In the genomic region with DNA sequence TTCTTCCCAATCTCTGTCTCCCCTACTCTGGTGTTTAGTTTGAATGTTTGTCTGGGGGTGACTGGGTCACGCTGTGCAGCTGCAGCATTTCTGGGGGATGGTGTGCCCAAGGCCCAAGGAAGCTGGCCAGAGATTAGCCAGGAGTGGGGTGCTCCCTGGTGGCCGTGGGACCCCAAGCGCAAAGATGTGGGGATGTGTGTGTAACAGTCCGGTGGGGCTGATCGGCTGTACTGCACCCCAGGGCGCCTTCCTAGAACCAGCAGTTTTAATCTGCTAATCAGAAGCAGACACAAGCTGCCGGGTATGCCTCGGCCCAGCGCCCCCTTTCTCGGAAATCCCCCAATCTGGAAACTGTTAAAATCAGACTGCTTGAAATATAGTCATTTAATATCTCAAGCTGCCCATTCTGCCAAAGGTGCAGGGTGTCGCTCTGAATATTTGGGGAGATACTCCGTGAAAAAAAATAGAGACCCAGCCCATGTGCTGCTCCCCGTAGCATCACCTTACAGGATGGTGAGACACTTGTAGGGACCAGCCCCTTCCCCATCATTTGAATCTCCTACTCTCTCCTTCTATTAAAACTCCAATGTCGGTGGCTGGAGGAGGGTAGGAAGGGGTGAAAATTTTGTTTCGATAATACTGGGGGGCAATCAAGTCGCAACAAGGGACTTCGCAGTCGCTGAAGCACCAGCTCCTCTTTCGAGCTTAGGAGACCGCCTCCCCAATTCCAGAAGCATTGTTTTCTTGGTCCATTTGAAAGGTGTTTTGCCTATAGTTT, we compare ENCODE assay signal across 17 cellular contexts. TPM values are rescaled to one million over a fixed set of nuclear protein-coding genes. Genes with fewer than 3 reads are reported as not detected.
DNase-seq lines count a peak whose midpoint lies in the region; ATAC-seq, FAIRE-seq and TF ChIP-seq lines count a peak whose summit lies in the region.
"Had no signal": no experiment of that assay in that cellular context is flagged by ENCODE, and none has a peak within 500 bp of the region (broad histone marks: within the 10 kb centered on the region; RNA-seq: fewer than 3 reads in every experiment).

No MANE protein-coding gene starts in this region.

- intact Hi-C loops in kidney (cut with DNase I) = loop anchor here (5.0 kb wide), 1 partner anchor 198 kb away; no protein-coding TSS in a partner anchor

- H3K9me3 ChIP-seq in Peyer's patch (no peaks in the 10 kb centered on the region), kidney (ENCODE audit: control insufficient read depth in 1 of 2, low read length in 2 of 2) (no peaks in the 10 kb centered on the region)

- H3K27ac ChIP-seq in Peyer's patch = peak overlapping the region in 3 of 4 donors; percentile 63 to 83 (median 71)
- peak overlapping the region; percentile 49 to 71 for H3K27ac ChIP-seq in kidney (ENCODE audit: low read depth in 2 of 2, low read length in 2 of 2)
- H3K27ac ChIP-seq: BLaER1 treated with 17β-estradiol and CSF1 and Interleukin-3, amounts not matched to agents 10 nM and 100 nM had no signal

- H3K9ac ChIP-seq in kidney (ENCODE audit: low read length in 2 of 2) = peak overlapping the region in 1 of 2 donors; percentile 51
- H3K9ac ChIP-seq: BLaER1 treated with 17β-estradiol and CSF1 and Interleukin-3, amounts not matched to agents 10 nM and 100 nM had no signal

- FAIRE-seq in kidney (lab: Jason Lieb, UNC) = no peak
- FAIRE-seq: urothelium cell line had no signal

- H3K4me1 ChIP-seq in Peyer's patch (peaks cover 0 to 31% (median 4%) of the 10 kb centered on the region in 4 donors), kidney (ENCODE audit: control insufficient read depth in 1 of 2, insufficient read depth in 1 of 2, low read depth in 1 of 2, low read length in 2 of 2) (peaks cover 11 to 25% of the 10 kb centered on the region in 2 donors)

- H3K27me3 ChIP-seq in Peyer's patch = peaks cover 0 to 40% of the 10 kb centered on the region in 2 donors

- no peaks in the 10 kb centered on the region for H3K36me3 ChIP-seq in Peyer's patch
- no peaks in the 10 kb centered on the region for H3K36me3 ChIP-seq in kidney (ENCODE audit: control insufficient read depth in 1 of 2, insufficient read depth in 2 of 2, low read length in 2 of 2)
- H3K36me3 ChIP-seq: BLaER1 treated with 17β-estradiol and CSF1 and Interleukin-3, amounts not matched to agents 10 nM and 100 nM had no signal

- in situ Hi-C loops in ACHN (cut with HindIII; ENCODE audit: low pct_ligation_motif_present, low pct_unique_long_range_greater_than_20kb, low sequenced_read_pairs) = no loop called here
- in situ Hi-C loops in GM13976 (cut with MboI; ENCODE audit: low sequenced_read_pairs, unreplicated experiment) = no loop called here

- DNase-seq in ACHN (peak; percentile 32), GM13976 (ENCODE audit: low spot score) (no peak), Peyer's patch (no peak), kidney (peak; percentile 62), erythroblast (lab: John Stamatoyannopoulos, UW) (no peak), NCI-H526 (lab: John Stamatoyannopoulos, UW) (no peak), NCI-H446 treated with DMSO at 0.1 percent for 48 hours (lab: John Stamatoyannopoulos, UW) (no peak)
- DNase-seq: activated CD4-positive, CD25-positive, alpha-beta regulatory T cell treated with anti-CD3 and anti-CD28 coated beads, Interleukin-2, amount 50 U/mL, for 72 hours; activated T-cell treated with anti-CD3 and anti-CD28 coated beads, Interleukin-2, amount 50 U/mL, for 24 hours had no signal

- ATAC-seq in GM18870 (IDR thresholded peaks at IDR 0.05; ENCODE audit: unreplicated experiment) = no peak

- H3K4me3 ChIP-seq in Peyer's patch (peak overlapping the region in 1 of 4 donors; percentile 49), kidney (ENCODE audit: low read length in 2 of 2) (peak overlapping the region in 1 of 2 donors; percentile 39)
- H3K4me3 ChIP-seq: BLaER1 treated with 17β-estradiol and CSF1 and Interleukin-3, amounts not matched to agents 10 nM and 100 nM had no signal

- TF ChIP-seq POLR2A in Peyer's patch (IDR thresholded peaks at IDR 0.05) (no peak), erythroblast (IDR thresholded peaks at IDR 0.05; ENCODE audit: low read length) (no peak)

- TF ChIP-seq CTCF in GM13976 (IDR thresholded peaks at IDR 0.05; ENCODE audit: borderline replicate concordance, control extremely low read depth, extremely low read depth, insufficient read depth, missing control alignments) (peak; percentile 23), Peyer's patch (IDR thresholded peaks at IDR 0.05) (no peak), kidney (IDR thresholded peaks at IDR 0.05; ENCODE audit: borderline replicate concordance, extremely low read depth, insufficient read depth) (no peak)

RNA-seq across cellular contexts. Expression of a gene that starts 4.3 kb away (rescaled TPM):
- total RNA-seq in Peyer's patch (10 to 100 TPM in 1 of 4 donors, 1 to 10 TPM in 2, not detected in 1; 1.7 to 13.2 (median 1.9) TPM), kidney (16.5 TPM)
- polyA plus RNA-seq in kidney (ENCODE audit: insufficient read depth, low read depth, low replicate concordance) = 11.7 TPM
- total RNA-seq: H7, mucosa of gallbladder, progenitor cell of endocrine pancreas had no signal

RNA-seq across cellular contexts. Expression of a gene that starts 4.5 kb away (rescaled TPM):
- total RNA-seq in Peyer's patch = 1 to 10 TPM in 3 of 4 donors, under 1 TPM in 1; 0.35 to 1.7 (median 1.1) TPM
- total RNA-seq in kidney = 9.0 TPM
- polyA plus RNA-seq in kidney (ENCODE audit: insufficient read depth, low read depth, low replicate concordance) = 2.1 TPM
- total RNA-seq: dermis microvascular lymphatic vessel endothelial cell, H7, mucosa of gallbladder, progenitor cell of endocrine pancreas had no signal

RNA-seq across cellular contexts. Expression of a gene that starts 19.3 kb away (rescaled TPM):
- total RNA-seq in Peyer's patch (1 to 10 TPM in 1 of 4 donors, not detected in 3; 1.0 TPM), kidney (50.7 TPM)
- polyA plus RNA-seq in kidney (ENCODE audit: insufficient read depth, low read depth, low replicate concordance) = 49.7 TPM
- total RNA-seq: dermis microvascular lymphatic vessel endothelial cell, H7, mucosa of gallbladder, progenitor cell of endocrine pancreas had no signal

RNA-seq across cellular contexts. Expression of a gene that starts 24.0 kb away (rescaled TPM):
- total RNA-seq in Peyer's patch = 1 to 10 TPM in 2 of 4 donors, under 1 TPM in 2; 0.70 to 1.7 (median 1.3) TPM
- total RNA-seq in kidney = 22.0 TPM
- polyA plus RNA-seq in kidney (ENCODE audit: insufficient read depth, low read depth, low replicate concordance) = 11.4 TPM
- total RNA-seq: dermis microvascular lymphatic vessel endothelial cell, H7 had no signal

RNA-seq across cellular contexts. Expression of a gene that starts 28.6 kb away (rescaled TPM):
- total RNA-seq in Peyer's patch = not detected
- 4.8 TPM for total RNA-seq in kidney
- polyA plus RNA-seq in kidney (ENCODE audit: insufficient read depth, low read depth, low replicate concordance) = 0.24 TPM
- total RNA-seq: dermis microvascular lymphatic vessel endothelial cell, H7, mucosa of gallbladder had no signal
- polyA plus RNA-seq: aorta had no signal

Comparison
In these comparisons a context has a peak if more than half of its experiments do, and no peak if none do; other contexts are left out.
1. DNase-seq: peak in ACHN (single experiment) and kidney (single experiment); none in GM13976 (single experiment), Peyer's patch (0 of 3), erythroblast (0 of 2), NCI-H526 (0 of 2) and NCI-H446 treated with DMSO at 0.1 percent for 48 hours (single experiment).
2. RNA of a gene that starts 19.3 kb away (total RNA-seq): 50.7 TPM in kidney (single experiment); 1.0 TPM in Peyer's patch; every median in the first group is over 10 times any median in the second.